Comparison of ENCODE assay signal across 8 cellular contexts in genomic region chrX:51892921-51893745, GRCh38. TPM values are rescaled to one million over a fixed set of nuclear protein-coding genes. Genes with fewer than 3 reads are reported as not detected.
DNase-seq lines count a peak whose midpoint lies in the region; ATAC-seq and TF ChIP-seq lines count a peak whose summit lies in the region.

Gene MAGED1, plus strand, starts transcription at chrX:51893623. Its CDS starts 682 bp downstream, at chrX:51894305.

- H3K9me2 ChIP-seq in PC-9 (ENCODE audit: insufficient read depth) = no peaks in the 10 kb centered on the region

- H3K79me2 ChIP-seq in PC-9 (ENCODE audit: low read depth) = no peaks in the 10 kb centered on the region

- 2 to 42% methylated on average over 18 to 33 of the region's 35 CpGs for WGBS in esophagus squamous epithelium, 2 donors

- H3K27me3 ChIP-seq in CD8-positive, alpha-beta T cell (ENCODE audit: insufficient read depth, low read length) = no peaks in the 10 kb centered on the region
- H3K27me3 ChIP-seq in PC-9 (ENCODE audit: insufficient read depth, low read depth) (no peaks in the 10 kb centered on the region), esophagus squamous epithelium (no peaks in the 10 kb centered on the region), muscle layer of duodenum (ENCODE audit: low read depth, low read length) (no peaks in the 10 kb centered on the region)

- peak; percentile 87 for ATAC-seq in CD8-positive, alpha-beta T cell
- peak; percentile 53 for ATAC-seq in GM19467 (IDR thresholded peaks at IDR 0.05; ENCODE audit: unreplicated experiment)

- H3K4me3 ChIP-seq in CD8-positive, alpha-beta T cell (ENCODE audit: low read depth, low read length) = peak within 1 kb of the TSS; percentile 68
- peak within 1 kb of the TSS; percentile 64 for H3K4me3 ChIP-seq in PC-9
- H3K4me3 ChIP-seq in esophagus squamous epithelium = peak within 1 kb of the TSS; percentile 40 to 65 (median 61)
- H3K4me3 ChIP-seq in muscle layer of duodenum (ENCODE audit: low read depth in 1 of 2, low read length in 2 of 2) = peak within 1 kb of the TSS; percentile 69 to 79

- peak within 1 kb of the TSS; percentile 92 for H3K27ac Mint-ChIP-seq in CD8-positive, alpha-beta T cell

- CTCF ChIA-PET in CD8-positive, alpha-beta T cell (lab: Charles Lee) = no interaction called here
- CTCF ChIA-PET in PC-9 (lab: Charles Lee) = no interaction called here

- peak; percentile 47 to 79 (median 67) for DNase-seq in CD8-positive, alpha-beta T cell
- DNase-seq in HS-5 (ENCODE audit: low read depth) (peak; percentile 64), PC-9 (peak; percentile 79 to 98), activated T-helper 1 cell treated with Interleukin-2 at 50 U/mL for 16 hours (ENCODE audit: low read depth) (peak; percentile 46), esophagus squamous epithelium (lab: John Stamatoyannopoulos, UW) (peak; percentile 21)
- peak; percentile 64 to 65 for DNase-seq in stimulated activated CD8-positive, alpha-beta memory T cell treated with anti-CD3 and anti-CD28 coated beads, Interleukin-7, amount 100 ng/mL, for 4 hours (ENCODE audit: low read depth in 2 of 2)

- peak within 1 kb of the TSS; percentile 79 for H2AFZ ChIP-seq in PC-9

- POLR2A ChIA-PET in CD8-positive, alpha-beta T cell (lab: Charles Lee) = interaction anchor here (1.1 to 1.3 kb wide), 2 partner anchors 14 to 68 kb away, joined by 3 read pairs; no protein-coding TSS in a partner anchor
- POLR2A ChIA-PET in PC-9 (lab: Charles Lee; ENCODE audit: unreplicated experiment) = interaction anchor here (0.5 to 0.6 kb wide), 4 partner anchors 10 to 977 kb away, joined by 5 to 10 read pairs (median 8); no protein-coding TSS in a partner anchor

- no peaks in the 10 kb centered on the region for H4K20me1 ChIP-seq in PC-9 (ENCODE audit: insufficient read depth)

- H3K27me3 Mint-ChIP-seq in CD8-positive, alpha-beta T cell (ENCODE audit: low read depth) = no peaks in the 10 kb centered on the region

- H3K4me1 ChIP-seq in CD8-positive, alpha-beta T cell (ENCODE audit: insufficient read depth, low read length) = peaks cover 12% of the 10 kb centered on the region
- H3K4me1 ChIP-seq in PC-9 (replicated peaks; ENCODE audit: insufficient read depth) = no peaks in the 10 kb centered on the region
- peaks cover 0 to 26% (median 3%) of the 10 kb centered on the region in 3 donors for H3K4me1 ChIP-seq in esophagus squamous epithelium
- H3K4me1 ChIP-seq in muscle layer of duodenum (ENCODE audit: control insufficient read depth in 1 of 2, insufficient read depth in 2 of 2, low read length in 2 of 2) = peaks cover 0 to 20% of the 10 kb centered on the region in 2 donors

- TF ChIP-seq CTCF in CD8-positive, alpha-beta T cell (IDR thresholded peaks at IDR 0.05) = no peak
- TF ChIP-seq CTCF in PC-9 (conservative IDR thresholded peaks at IDR 0.05) (no peak), esophagus squamous epithelium (IDR thresholded peaks at IDR 0.05) (no peak)

- peak in 2 of 4 donors; percentile 34 to 67 for TF ChIP-seq POLR2A in esophagus squamous epithelium (IDR thresholded peaks at IDR 0.05)

- no peaks in the 10 kb centered on the region for H3K9me3 ChIP-seq in CD8-positive, alpha-beta T cell (ENCODE audit: low read length)
- no peaks in the 10 kb centered on the region for H3K9me3 ChIP-seq in PC-9 (ENCODE audit: insufficient read depth, low read depth)
- H3K9me3 ChIP-seq in esophagus squamous epithelium = no peaks in the 10 kb centered on the region
- H3K9me3 ChIP-seq in muscle layer of duodenum (ENCODE audit: control insufficient read depth in 1 of 2, low read length in 2 of 2) = no peaks in the 10 kb centered on the region

- H3K27ac ChIP-seq in CD8-positive, alpha-beta T cell (ENCODE audit: low read depth, low read length) = peak within 1 kb of the TSS; percentile 30
- H3K27ac ChIP-seq in PC-9 = no peak within 1 kb of the TSS
- peak within 1 kb of the TSS; percentile 56 to 83 (median 80) for H3K27ac ChIP-seq in esophagus squamous epithelium
- H3K27ac ChIP-seq in muscle layer of duodenum (ENCODE audit: low read length) = peak within 1 kb of the TSS; percentile 80

- H3K36me3 Mint-ChIP-seq in CD8-positive, alpha-beta T cell = peaks cover 21% of the 10 kb centered on the region

- H3K9me3 Mint-ChIP-seq in CD8-positive, alpha-beta T cell = no peaks in the 10 kb centered on the region

- H3K4me2 ChIP-seq in PC-9 = peak within 1 kb of the TSS; percentile 86

- peak within 1 kb of the TSS; percentile 93 for H3K4me3 Mint-ChIP-seq in CD8-positive, alpha-beta T cell

- no peaks in the 10 kb centered on the region for H3K36me3 ChIP-seq in CD8-positive, alpha-beta T cell (ENCODE audit: insufficient read depth, low read length)
- H3K36me3 ChIP-seq in PC-9 (ENCODE audit: low read depth) (no peaks in the 10 kb centered on the region), esophagus squamous epithelium (peaks cover 0 to 19% (median 0%) of the 10 kb centered on the region in 3 donors), muscle layer of duodenum (ENCODE audit: control insufficient read depth in 1 of 2, insufficient read depth in 2 of 2, low read length in 2 of 2) (peaks cover 6 to 15% of the 10 kb centered on the region in 2 donors)

- peaks cover 34% of the 10 kb centered on the region for H3K4me1 Mint-ChIP-seq in CD8-positive, alpha-beta T cell (ENCODE audit: low read depth)

- BruUV-seq in PC-9 (replicated peaks; lab: Mats Ljungman, UMichigan) = TSS peak; percentile 87

- H3F3A ChIP-seq in PC-9 (ENCODE audit: insufficient read depth, low read depth) = no peaks in the 10 kb centered on the region

- intact Hi-C loops in CD8-positive, alpha-beta T cell (cut with DNase I, micrococcal nuclease) = loop anchor here (2.0 to 5.0 kb wide), 3 partner anchors 368 to 496 kb away; no protein-coding TSS in a partner anchor
- intact Hi-C loops in PC-9 (cut with micrococcal nuclease; ENCODE audit: unreplicated experiment) (no loop called here), esophagus squamous epithelium (cut with DNase I) (no loop called here)

RNA-seq across cellular contexts. Expression of gene MAGED1, which starts in this region (rescaled TPM):
- total RNA-seq in CD8-positive, alpha-beta T cell = 10 to 100 TPM; 30.2 to 30.4 TPM
- total RNA-seq in PC-9 (2021) (118 and 143 TPM in 2 replicates), esophagus squamous epithelium (10 to 100 TPM; 18.5 to 48.7 (median 29.3) TPM)

Comparison
In these comparisons a context has a peak if more than half of its experiments do, and no peak if none do; other contexts are left out.
1. DNase-seq: peak in every context shown above with its lines; median percentile 88 in PC-9; 67 in CD8-positive, alpha-beta T cell; 64 in stimulated activated CD8-positive, alpha-beta memory T cell treated with anti-CD3 and anti-CD28 coated beads, Interleukin-7, amount 100 ng/mL, for 4 hours; 64 in HS-5; 46 in activated T-helper 1 cell treated with Interleukin-2 at 50 U/mL for 16 hours; 21 in esophagus squamous epithelium.
2. intact Hi-C loops: an anchor here in CD8-positive, alpha-beta T cell (2.0 to 5.0 kb wide); none called in PC-9 and esophagus squamous epithelium.